In the genomic region with DNA sequence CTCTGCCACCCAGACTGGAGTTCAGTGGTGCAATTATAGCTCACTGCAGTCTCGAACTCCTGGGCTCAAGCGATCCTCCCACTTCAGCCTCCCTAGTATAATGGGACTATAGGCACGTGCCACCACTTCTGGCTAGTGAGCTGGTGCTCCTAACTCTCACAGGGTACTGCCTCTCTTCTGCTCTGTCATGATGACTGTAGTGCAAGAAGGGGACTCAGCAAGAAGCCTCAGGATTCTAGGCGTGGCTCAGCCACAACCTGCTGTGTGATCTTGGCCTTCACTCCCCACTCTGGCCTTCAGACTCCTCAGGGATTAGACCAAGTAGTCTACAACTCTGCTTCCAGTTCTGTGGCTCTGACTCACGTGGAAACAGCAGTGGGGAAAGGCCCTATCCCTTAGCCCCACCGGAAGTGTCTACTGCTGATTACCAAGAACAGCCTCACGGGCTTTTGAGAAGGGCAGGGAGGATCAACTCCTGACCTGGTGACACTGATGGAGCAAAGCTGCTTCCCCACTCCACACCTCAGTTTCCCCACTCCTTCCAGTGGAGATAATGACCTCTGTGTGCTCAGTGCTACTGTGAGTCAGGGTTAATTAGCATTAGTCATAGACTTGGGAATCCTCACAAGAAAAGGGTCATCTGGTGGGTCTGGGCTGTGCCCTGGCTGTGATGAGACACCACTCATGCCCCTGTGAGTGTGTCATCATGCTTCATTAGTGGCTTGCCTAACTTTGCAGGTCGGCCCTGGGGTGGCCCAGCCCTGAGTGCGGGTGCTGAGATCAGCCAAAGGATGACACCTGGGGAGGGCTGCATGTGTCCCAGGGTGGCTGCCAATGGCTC, we compare ENCODE assay signal across 8 cellular contexts. TPM values are rescaled to one million over a fixed set of nuclear protein-coding genes. Genes with fewer than 3 reads are reported as not detected.
DNase-seq lines count a peak whose midpoint lies in the region; ATAC-seq and TF ChIP-seq lines count a peak whose summit lies in the region.

No MANE protein-coding gene starts in this region.

- H3K36me3 ChIP-seq in GM06990 (ENCODE audit: control insufficient read depth, insufficient read depth, low read length) (no peaks in the 10 kb centered on the region), body of pancreas (replicated peaks in 1 of 2; ENCODE audit: insufficient read depth in 1 of 2, low read depth in 2 of 2) (no peaks in the 10 kb centered on the region), mucosa of descending colon (ENCODE audit: low read depth) (no peaks in the 10 kb centered on the region), WERI-Rb-1 (no peaks in the 10 kb centered on the region), HAP-1 (replicated peaks) (no peaks in the 10 kb centered on the region)

- H3K4me3 ChIP-seq in GM06990 (replicated peaks; ENCODE audit: low read depth, low read length) (no peak overlapping the region), body of pancreas (no peak overlapping the region), mucosa of descending colon (no peak overlapping the region), WERI-Rb-1 (ENCODE audit: low read depth, low read length) (no peak overlapping the region), HAP-1 (no peak overlapping the region)

- H3K9me3 ChIP-seq in body of pancreas (no peaks in the 10 kb centered on the region), mucosa of descending colon (no peaks in the 10 kb centered on the region), WERI-Rb-1 (ENCODE audit: severe bottlenecking) (no peaks in the 10 kb centered on the region), HAP-1 (no peaks in the 10 kb centered on the region)

- TF ChIP-seq CTCF in GM06990 (IDR thresholded peaks at IDR 0.05; ENCODE audit: insufficient read depth, low read length, poor library complexity, severe bottlenecking) (no peak), body of pancreas (IDR thresholded peaks at IDR 0.05) (no peak), mucosa of descending colon (IDR thresholded peaks at IDR 0.05) (no peak), WERI-Rb-1 (IDR thresholded peaks at IDR 0.05; ENCODE audit: low read depth, low read length) (no peak)

- H3K4me1 ChIP-seq in body of pancreas (peaks cover 37% of the 10 kb centered on the region), mucosa of descending colon (ENCODE audit: low read depth) (no peaks in the 10 kb centered on the region), HAP-1 (peaks cover 4% of the 10 kb centered on the region)

- in situ Hi-C loops in HAP-1 (cut with MboI; ENCODE audit: low sequenced_read_pairs): loop anchor here (5.0 to 25.0 kb wide), 4 partner anchors 183 to 648 kb away; no protein-coding TSS in a partner anchor

- WGBS in body of pancreas, 2 donors: 68 to 71% methylated on average over 7 to 9 of the region's 9 CpGs

- TF ChIP-seq POLR2A in body of pancreas (IDR thresholded peaks at IDR 0.05): no peak

- intact Hi-C loops in body of pancreas (cut with DNase I): loop anchor here (10.0 kb wide), 2 partner anchors 175 to 345 kb away; no protein-coding TSS in a partner anchor
- intact Hi-C loops in mucosa of descending colon (cut with DNase I, micrococcal nuclease): loop anchor here in 1 of 2 donors (10.0 kb wide), 1 partner anchor 185 kb away; no protein-coding TSS in a partner anchor

- DNase-seq in GM06990 (ENCODE audit: extremely low read depth, insufficient read length): peak; percentile 62
- DNase-seq in M059J (ENCODE audit: low read depth): peak; percentile 97
- DNase-seq in body of pancreas: peak; percentile 18 to 51 (median 26)
- DNase-seq in mucosa of descending colon: peak in 1 of 3 donors; percentile 26
- no peak for DNase-seq in WERI-Rb-1
- no peak for DNase-seq in HAP-1 (ENCODE audit: low spot score in 2 of 2)
- DNase-seq in NCI-H1105 treated with DMSO at 0.1 percent for 48 hours (lab: John Stamatoyannopoulos, UW): no peak

- peak overlapping the region; percentile 93 to 94 (median 94) for H3K27ac ChIP-seq in body of pancreas
- no peak overlapping the region; the same call in 1 of the 2 replicates for H3K27ac ChIP-seq in WERI-Rb-1

- ATAC-seq in GM21717 (IDR thresholded peaks at IDR 0.05; ENCODE audit: unreplicated experiment) (peak; percentile 38), body of pancreas (no peak), mucosa of descending colon (peak; percentile 45)

- H3K27me3 ChIP-seq in GM06990 (replicated peaks; ENCODE audit: control insufficient read depth, insufficient read depth, low read length) (no peaks in the 10 kb centered on the region), body of pancreas (no peaks in the 10 kb centered on the region), WERI-Rb-1 (ENCODE audit: insufficient read depth, low read depth, severe bottlenecking) (no peaks in the 10 kb centered on the region), HAP-1 (ENCODE audit: low read depth) (no peaks in the 10 kb centered on the region)

RNA-seq across cellular contexts. Expression of gene ZC3HC1, which starts 41.1 kb away (rescaled TPM):
- total RNA-seq in M059J (2014; rRNA removed; shearing (Covaris generic)): 38.3 and 45.3 TPM in 2 replicates
- total RNA-seq in body of pancreas: 1 to 10 TPM in 1 of 2 donors, under 1 TPM in 1; 0.99 to 4.7 TPM
- total RNA-seq in mucosa of descending colon: 10 to 100 TPM in 2 of 3 donors, 1 to 10 TPM in 1; 8.4 to 12.0 (median 10.1) TPM

RNA-seq across cellular contexts. Expression of gene UBE2H, which starts 57.3 kb away (rescaled TPM):
- 60.5 and 98.3 TPM in 2 replicates for total RNA-seq in M059J (2014; rRNA removed; shearing (Covaris generic))
- 10 to 100 TPM; 92.6 to 93.4 TPM for total RNA-seq in body of pancreas
- total RNA-seq in mucosa of descending colon: 10 to 100 TPM; 39.6 to 85.9 (median 40.0) TPM

Comparison
In these comparisons a context has a peak if more than half of its experiments do, and no peak if none do; other contexts are left out.
1. DNase-seq: peak in GM06990 (single experiment), M059J (single experiment) and body of pancreas (4 of 4); none in WERI-Rb-1 (single experiment), HAP-1 (0 of 2) and NCI-H1105 treated with DMSO at 0.1 percent for 48 hours (single experiment).